In the genomic region with DNA sequence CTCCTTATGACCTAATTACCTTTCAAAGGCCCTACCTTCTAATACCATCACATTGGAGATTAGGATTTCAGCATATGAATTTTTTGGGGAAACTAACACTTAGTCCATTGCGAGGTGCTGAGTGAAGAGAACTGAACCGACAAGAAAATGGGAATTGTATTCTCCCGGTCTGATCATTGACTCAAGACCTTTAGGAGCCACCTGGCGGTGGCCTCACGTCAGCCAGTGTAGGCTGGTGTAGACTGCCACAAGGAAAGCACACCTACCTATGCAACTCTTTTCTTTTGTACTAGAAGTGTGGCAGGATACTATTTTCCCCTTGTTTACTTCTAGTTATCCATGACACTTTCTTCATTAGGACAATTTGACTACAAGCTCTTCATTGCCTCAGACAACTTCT, we compare ENCODE assay signal across 3 cellular contexts.
TF ChIP-seq lines count a peak whose summit lies in the region.

No MANE protein-coding gene starts in this region.

TF ChIP-seq in SK-N-SH, 30 proteins besides CTCF, POLR2A, EP300 and RAD21 (continued from another document):
- TF ChIP-seq, protein P1, sequence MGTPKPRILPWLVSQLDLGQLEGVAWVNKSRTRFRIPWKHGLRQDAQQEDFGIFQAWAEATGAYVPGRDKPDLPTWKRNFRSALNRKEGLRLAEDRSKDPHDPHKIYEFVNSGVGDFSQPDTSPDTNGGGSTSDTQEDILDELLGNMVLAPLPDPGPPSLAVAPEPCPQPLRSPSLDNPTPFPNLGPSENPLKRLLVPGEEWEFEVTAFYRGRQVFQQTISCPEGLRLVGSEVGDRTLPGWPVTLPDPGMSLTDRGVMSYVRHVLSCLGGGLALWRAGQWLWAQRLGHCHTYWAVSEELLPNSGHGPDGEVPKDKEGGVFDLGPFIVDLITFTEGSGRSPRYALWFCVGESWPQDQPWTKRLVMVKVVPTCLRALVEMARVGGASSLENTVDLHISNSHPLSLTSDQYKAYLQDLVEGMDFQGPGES (IDR thresholded peaks at IDR 0.05; ENCODE audit: low read depth, low read length): no peak

TF ChIP-seq in SK-N-SH treated with all-trans-retinoic acid at 6 μM for 48 hours, 23 proteins besides CTCF, POLR2A, EP300 and RAD21 (continued from another document):
- TF ChIP-seq ZC3H10 (CRISPR knock-in tag; IDR thresholded peaks at IDR 0.05) (no peak), ZFP30 (CRISPR knock-in tag; IDR thresholded peaks at IDR 0.05) (no peak)

TF ChIP-seq in WTC11, 78 proteins besides CTCF, POLR2A, EP300 and RAD21 (continued from another document):
- TF ChIP-seq, protein P2, sequence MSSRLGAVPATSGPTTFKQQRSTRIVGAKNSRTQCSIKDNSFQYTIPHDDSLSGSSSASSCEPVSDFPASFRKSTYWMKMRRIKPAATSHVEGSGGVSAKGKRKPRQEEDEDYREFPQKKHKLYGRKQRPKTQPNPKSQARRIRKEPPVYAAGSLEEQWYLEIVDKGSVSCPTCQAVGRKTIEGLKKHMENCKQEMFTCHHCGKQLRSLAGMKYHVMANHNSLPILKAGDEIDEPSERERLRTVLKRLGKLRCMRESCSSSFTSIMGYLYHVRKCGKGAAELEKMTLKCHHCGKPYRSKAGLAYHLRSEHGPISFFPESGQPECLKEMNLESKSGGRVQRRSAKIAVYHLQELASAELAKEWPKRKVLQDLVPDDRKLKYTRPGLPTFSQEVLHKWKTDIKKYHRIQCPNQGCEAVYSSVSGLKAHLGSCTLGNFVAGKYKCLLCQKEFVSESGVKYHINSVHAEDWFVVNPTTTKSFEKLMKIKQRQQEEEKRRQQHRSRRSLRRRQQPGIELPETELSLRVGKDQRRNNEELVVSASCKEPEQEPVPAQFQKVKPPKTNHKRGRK (CRISPR knock-in tag; IDR thresholded peaks at IDR 0.05; ENCODE audit: borderline replicate concordance): no peak
- TF ChIP-seq ZNF232 (CRISPR knock-in tag; IDR thresholded peaks at IDR 0.05) (no peak), GRHL2 (CRISPR knock-in tag; IDR thresholded peaks at IDR 0.05; ENCODE audit: insufficient replicate concordance, severe bottlenecking) (no peak), SOX15 (CRISPR knock-in tag; IDR thresholded peaks at IDR 0.05) (no peak), ZNF317 (CRISPR knock-in tag; IDR thresholded peaks at IDR 0.05; ENCODE audit: borderline replicate concordance, low read depth) (no peak), NFE2L1 (CRISPR knock-in tag; IDR thresholded peaks at IDR 0.05) (no peak), CREM (CRISPR knock-in tag; IDR thresholded peaks at IDR 0.05) (no peak), ZNF121 (CRISPR knock-in tag; IDR thresholded peaks at IDR 0.05) (no peak), ZNF219 (CRISPR knock-in tag; IDR thresholded peaks at IDR 0.05; ENCODE audit: borderline replicate concordance) (no peak), NR1H2 (CRISPR knock-in tag; IDR thresholded peaks at IDR 0.05) (no peak), TCF7 (CRISPR knock-in tag; IDR thresholded peaks at IDR 0.05; ENCODE audit: low read depth) (no peak), OVOL2 (CRISPR knock-in tag; IDR thresholded peaks at IDR 0.05; ENCODE audit: borderline replicate concordance) (no peak)
- TF ChIP-seq, protein P3, sequence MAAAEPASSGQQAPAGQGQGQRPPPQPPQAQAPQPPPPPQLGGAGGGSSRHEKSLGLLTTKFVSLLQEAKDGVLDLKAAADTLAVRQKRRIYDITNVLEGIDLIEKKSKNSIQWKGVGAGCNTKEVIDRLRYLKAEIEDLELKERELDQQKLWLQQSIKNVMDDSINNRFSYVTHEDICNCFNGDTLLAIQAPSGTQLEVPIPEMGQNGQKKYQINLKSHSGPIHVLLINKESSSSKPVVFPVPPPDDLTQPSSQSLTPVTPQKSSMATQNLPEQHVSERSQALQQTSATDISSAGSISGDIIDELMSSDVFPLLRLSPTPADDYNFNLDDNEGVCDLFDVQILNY (CRISPR knock-in tag; IDR thresholded peaks at IDR 0.05): no peak
- TF ChIP-seq, protein P4, sequence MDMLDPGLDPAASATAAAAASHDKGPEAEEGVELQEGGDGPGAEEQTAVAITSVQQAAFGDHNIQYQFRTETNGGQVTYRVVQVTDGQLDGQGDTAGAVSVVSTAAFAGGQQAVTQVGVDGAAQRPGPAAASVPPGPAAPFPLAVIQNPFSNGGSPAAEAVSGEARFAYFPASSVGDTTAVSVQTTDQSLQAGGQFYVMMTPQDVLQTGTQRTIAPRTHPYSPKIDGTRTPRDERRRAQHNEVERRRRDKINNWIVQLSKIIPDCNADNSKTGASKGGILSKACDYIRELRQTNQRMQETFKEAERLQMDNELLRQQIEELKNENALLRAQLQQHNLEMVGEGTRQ (CRISPR knock-in tag; IDR thresholded peaks at IDR 0.05): no peak
- TF ChIP-seq, protein P5, sequence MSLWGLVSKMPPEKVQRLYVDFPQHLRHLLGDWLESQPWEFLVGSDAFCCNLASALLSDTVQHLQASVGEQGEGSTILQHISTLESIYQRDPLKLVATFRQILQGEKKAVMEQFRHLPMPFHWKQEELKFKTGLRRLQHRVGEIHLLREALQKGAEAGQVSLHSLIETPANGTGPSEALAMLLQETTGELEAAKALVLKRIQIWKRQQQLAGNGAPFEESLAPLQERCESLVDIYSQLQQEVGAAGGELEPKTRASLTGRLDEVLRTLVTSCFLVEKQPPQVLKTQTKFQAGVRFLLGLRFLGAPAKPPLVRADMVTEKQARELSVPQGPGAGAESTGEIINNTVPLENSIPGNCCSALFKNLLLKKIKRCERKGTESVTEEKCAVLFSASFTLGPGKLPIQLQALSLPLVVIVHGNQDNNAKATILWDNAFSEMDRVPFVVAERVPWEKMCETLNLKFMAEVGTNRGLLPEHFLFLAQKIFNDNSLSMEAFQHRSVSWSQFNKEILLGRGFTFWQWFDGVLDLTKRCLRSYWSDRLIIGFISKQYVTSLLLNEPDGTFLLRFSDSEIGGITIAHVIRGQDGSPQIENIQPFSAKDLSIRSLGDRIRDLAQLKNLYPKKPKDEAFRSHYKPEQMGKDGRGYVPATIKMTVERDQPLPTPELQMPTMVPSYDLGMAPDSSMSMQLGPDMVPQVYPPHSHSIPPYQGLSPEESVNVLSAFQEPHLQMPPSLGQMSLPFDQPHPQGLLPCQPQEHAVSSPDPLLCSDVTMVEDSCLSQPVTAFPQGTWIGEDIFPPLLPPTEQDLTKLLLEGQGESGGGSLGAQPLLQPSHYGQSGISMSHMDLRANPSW (CRISPR knock-in tag; conservative IDR thresholded peaks at IDR 0.05; ENCODE audit: low read depth): no peak
- TF ChIP-seq, protein P6, sequence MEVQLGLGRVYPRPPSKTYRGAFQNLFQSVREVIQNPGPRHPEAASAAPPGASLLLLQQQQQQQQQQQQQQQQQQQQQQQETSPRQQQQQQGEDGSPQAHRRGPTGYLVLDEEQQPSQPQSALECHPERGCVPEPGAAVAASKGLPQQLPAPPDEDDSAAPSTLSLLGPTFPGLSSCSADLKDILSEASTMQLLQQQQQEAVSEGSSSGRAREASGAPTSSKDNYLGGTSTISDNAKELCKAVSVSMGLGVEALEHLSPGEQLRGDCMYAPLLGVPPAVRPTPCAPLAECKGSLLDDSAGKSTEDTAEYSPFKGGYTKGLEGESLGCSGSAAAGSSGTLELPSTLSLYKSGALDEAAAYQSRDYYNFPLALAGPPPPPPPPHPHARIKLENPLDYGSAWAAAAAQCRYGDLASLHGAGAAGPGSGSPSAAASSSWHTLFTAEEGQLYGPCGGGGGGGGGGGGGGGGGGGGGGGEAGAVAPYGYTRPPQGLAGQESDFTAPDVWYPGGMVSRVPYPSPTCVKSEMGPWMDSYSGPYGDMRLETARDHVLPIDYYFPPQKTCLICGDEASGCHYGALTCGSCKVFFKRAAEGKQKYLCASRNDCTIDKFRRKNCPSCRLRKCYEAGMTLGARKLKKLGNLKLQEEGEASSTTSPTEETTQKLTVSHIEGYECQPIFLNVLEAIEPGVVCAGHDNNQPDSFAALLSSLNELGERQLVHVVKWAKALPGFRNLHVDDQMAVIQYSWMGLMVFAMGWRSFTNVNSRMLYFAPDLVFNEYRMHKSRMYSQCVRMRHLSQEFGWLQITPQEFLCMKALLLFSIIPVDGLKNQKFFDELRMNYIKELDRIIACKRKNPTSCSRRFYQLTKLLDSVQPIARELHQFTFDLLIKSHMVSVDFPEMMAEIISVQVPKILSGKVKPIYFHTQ (CRISPR knock-in tag; IDR thresholded peaks at IDR 0.05): no peak
- TF ChIP-seq, protein P7, sequence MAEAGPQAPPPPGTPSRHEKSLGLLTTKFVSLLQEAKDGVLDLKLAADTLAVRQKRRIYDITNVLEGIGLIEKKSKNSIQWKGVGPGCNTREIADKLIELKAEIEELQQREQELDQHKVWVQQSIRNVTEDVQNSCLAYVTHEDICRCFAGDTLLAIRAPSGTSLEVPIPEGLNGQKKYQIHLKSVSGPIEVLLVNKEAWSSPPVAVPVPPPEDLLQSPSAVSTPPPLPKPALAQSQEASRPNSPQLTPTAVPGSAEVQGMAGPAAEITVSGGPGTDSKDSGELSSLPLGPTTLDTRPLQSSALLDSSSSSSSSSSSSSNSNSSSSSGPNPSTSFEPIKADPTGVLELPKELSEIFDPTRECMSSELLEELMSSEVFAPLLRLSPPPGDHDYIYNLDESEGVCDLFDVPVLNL (CRISPR knock-in tag; IDR thresholded peaks at IDR 0.05; ENCODE audit: borderline replicate concordance, low read depth): no peak
- TF ChIP-seq, protein P8, sequence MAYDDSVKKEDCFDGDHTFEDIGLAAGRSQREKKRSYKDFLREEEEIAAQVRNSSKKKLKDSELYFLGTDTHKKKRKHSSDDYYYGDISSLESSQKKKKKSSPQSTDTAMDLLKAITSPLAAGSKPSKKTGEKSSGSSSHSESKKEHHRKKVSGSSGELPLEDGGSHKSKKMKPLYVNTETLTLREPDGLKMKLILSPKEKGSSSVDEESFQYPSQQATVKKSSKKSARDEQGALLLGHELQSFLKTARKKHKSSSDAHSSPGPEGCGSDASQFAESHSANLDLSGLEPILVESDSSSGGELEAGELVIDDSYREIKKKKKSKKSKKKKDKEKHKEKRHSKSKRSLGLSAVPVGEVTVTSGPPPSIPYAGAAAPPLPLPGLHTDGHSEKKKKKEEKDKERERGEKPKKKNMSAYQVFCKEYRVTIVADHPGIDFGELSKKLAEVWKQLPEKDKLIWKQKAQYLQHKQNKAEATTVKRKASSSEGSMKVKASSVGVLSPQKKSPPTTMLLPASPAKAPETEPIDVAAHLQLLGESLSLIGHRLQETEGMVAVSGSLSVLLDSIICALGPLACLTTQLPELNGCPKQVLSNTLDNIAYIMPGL (CRISPR knock-in tag; IDR thresholded peaks at IDR 0.05): no peak
